21 cellular contexts compared by ENCODE assay signal in genomic region chr15:94858449-94858848, GRCh38.
DNase-seq lines count a peak whose midpoint lies in the region; ATAC-seq, FAIRE-seq and TF ChIP-seq lines count a peak whose summit lies in the region.
"Had no signal": no experiment of that assay in that cellular context is flagged by ENCODE, and none has a peak within 500 bp of the region (broad histone marks: within the 10 kb centered on the region; RNA-seq: fewer than 3 reads in every experiment).

No MANE protein-coding gene starts in this region.

- H3K4me1 ChIP-seq in HepG2 (ENCODE audit: insufficient read depth, low read length) (peaks cover 8% of the 10 kb centered on the region; the same call in 1 of the 2 replicates), right lobe of liver (no peaks in the 10 kb centered on the region), K562 (replicated peaks in 1 of 2; ENCODE audit: control insufficient read depth in 2 of 2, insufficient read depth in 2 of 2, low read length in 2 of 2) (peaks cover 9 to 20% of the 10 kb centered on the region in 2 experiments; a peak in 4 of 5 replicates), mesodermal cell (ENCODE audit: control insufficient read depth, insufficient read depth, low read length, poor library complexity, severe bottlenecking) (peaks cover 4% of the 10 kb centered on the region)
- H3K4me1 ChIP-seq: BE2C, HAP-1, SJCRH30 had no signal

- TF ChIP-seq CTCF in HepG2 (CRISPR knock-in tag; IDR thresholded peaks at IDR 0.05): no peak
- no peak for TF ChIP-seq CTCF in right lobe of liver (IDR thresholded peaks at IDR 0.05)
- TF ChIP-seq CTCF in K562 (IDR thresholded peaks at IDR 0.05 in 2 of 3, conservative IDR thresholded peaks at IDR 0.05 in 1 of 3; ENCODE audit: insufficient read depth in 2 of 3, low read depth in 1 of 3, low read length in 3 of 3): no peak

- POLR2A ChIA-PET in HepG2 (lab: Yijun Ruan, JAX) (no interaction called here), K562 (lab: Yijun Ruan, JAX) (interaction anchor here (0.6 to 2.0 kb wide), 2 partner anchors 14 to 1248 kb away, joined by 3 to 8 read pairs; no protein-coding TSS in a partner anchor)

- no peak overlapping the region for H3K4me3 ChIP-seq in HepG2 (replicated peaks in 1 of 3; ENCODE audit: insufficient read depth in 1 of 3, low read depth in 2 of 3, low read length in 3 of 3)
- no peak overlapping the region for H3K4me3 ChIP-seq in right lobe of liver
- peak overlapping the region; percentile 72 for H3K4me3 ChIP-seq in K562
- no peak overlapping the region for H3K4me3 ChIP-seq in mesodermal cell (ENCODE audit: extremely low read depth, insufficient read depth, low read length, poor library complexity, severe bottlenecking)
- H3K4me3 ChIP-seq: HAP-1, SJCRH30 had no signal

- TF ChIP-seq POLR2A in HepG2 (IDR thresholded peaks at IDR 0.05; ENCODE audit: insufficient read depth in 1 of 2, low read depth in 2 of 2, low read length in 2 of 2) (no peak), right lobe of liver (IDR thresholded peaks at IDR 0.05) (no peak), K562 (conservative IDR thresholded peaks at IDR 0.05) (no peak)

- intact Hi-C loops in HepG2 (cut with micrococcal nuclease; ENCODE audit: unreplicated experiment): no loop called here
- intact Hi-C loops in right lobe of liver (cut with DNase I): no loop called here
- intact Hi-C loops in K562 (cut with micrococcal nuclease): loop anchor here (5.0 to 10.0 kb wide), 4 partner anchors 54 to 316 kb away; no protein-coding TSS in a partner anchor

- ATAC-seq in HepG2 (no peak), right lobe of liver (no peak), K562 (peak; percentile 15; the same call in 2 of the 3 replicates), esophagus mucosa (no peak)

- H3K36me3 ChIP-seq in HepG2 (replicated peaks in 1 of 2; ENCODE audit: control insufficient read depth in 1 of 2, insufficient read depth in 2 of 2, low read length in 2 of 2): no peaks in the 10 kb centered on the region
- H3K36me3 ChIP-seq in right lobe of liver: no peaks in the 10 kb centered on the region
- peaks cover 5% of the 10 kb centered on the region for H3K36me3 ChIP-seq in K562 (ENCODE audit: control insufficient read depth, insufficient read depth, low read length)
- no peaks in the 10 kb centered on the region for H3K36me3 ChIP-seq in mesodermal cell (ENCODE audit: control insufficient read depth, insufficient read depth, low read length)
- H3K36me3 ChIP-seq: BE2C, HAP-1, SJCRH30 had no signal

- H3K9me3 ChIP-seq in HepG2 (ENCODE audit: low read length): peaks cover 7% of the 10 kb centered on the region; the same call in 1 of the 2 replicates
- H3K9me3 ChIP-seq in right lobe of liver: no peaks in the 10 kb centered on the region
- H3K9me3 ChIP-seq in K562 (replicated peaks; ENCODE audit: control insufficient read depth, insufficient read depth, low read depth, low read length): no peaks in the 10 kb centered on the region
- no peaks in the 10 kb centered on the region for H3K9me3 ChIP-seq in mesodermal cell (ENCODE audit: control insufficient read depth, low read length)
- H3K9me3 ChIP-seq: BE2C, HAP-1, SJCRH30 had no signal

- no peaks in the 10 kb centered on the region for H3K79me2 ChIP-seq in HepG2 (ENCODE audit: insufficient read depth, low read length)
- H3K79me2 ChIP-seq in K562 (ENCODE audit: control insufficient read depth, insufficient read depth, low read length): peaks cover 85% of the 10 kb centered on the region

- CTCF ChIA-PET in HepG2 (lab: Yijun Ruan, JAX; ENCODE audit: low intra/inter-chr PET ratio, low total read pairs): no interaction called here
- CTCF ChIA-PET in K562 (lab: Yijun Ruan, JAX; ENCODE audit: low intra/inter-chr PET ratio): no interaction called here

- TF ChIP-seq EP300 in HepG2 (IDR thresholded peaks at IDR 0.05; ENCODE audit: low read depth in 2 of 2, low read length in 2 of 2) (no peak), HepG2 (CRISPR knock-in tag; IDR thresholded peaks at IDR 0.05; ENCODE audit: borderline replicate concordance) (no peak), K562 (IDR thresholded peaks at IDR 0.05; ENCODE audit: low read length) (no peak)

- H2AFZ ChIP-seq in HepG2 (ENCODE audit: low read length): no peak overlapping the region
- H2AFZ ChIP-seq in K562 (ENCODE audit: low read depth, low read length): peak overlapping the region; percentile 4; the same call in 1 of the 2 replicates

- DNase-seq in HepG2 (ENCODE audit: low spot score) (no peak), right lobe of liver (no peak), K562 (ENCODE audit: extremely low read depth in 1 of 4, low spot score in 3 of 4) (no peak), inferior parietal cortex (ENCODE audit: extremely low spot score) (no peak), iPS-NIHi7 (ENCODE audit: extremely low spot score) (no peak), medulla oblongata (ENCODE audit: extremely low spot score) (no peak)
- DNase-seq: BE2C; CD4-positive, alpha-beta T cell; GF-D8; IMR-90; Karpas-422; NCI-H1092 treated with DMSO at 0.1 percent for 48 hours; NCI-H146; NCI-H2029 treated with DMSO at 0.1 percent for 48 hours; NCI-H2171; NCI-H446 treated with DMSO at 0.1 percent for 48 hours; SJCRH30 had no signal

- no peaks in the 10 kb centered on the region for H3K9me1 ChIP-seq in K562 (ENCODE audit: control insufficient read depth, insufficient read depth, low read length)

- in situ Hi-C loops in HepG2 (cut with HindIII; ENCODE audit: extremely low pct_ligation_motif_present, low pct_unique_long_range_greater_than_20kb): no loop called here
- in situ Hi-C loops in K562 (cut with MboI): no loop called here

- 0% methylated on average over 2 of the region's 2 CpGs for WGBS in HepG2 (ENCODE audit: low lambda C conversion rate)
- 33% methylated on average over 2 of the region's 2 CpGs for WGBS in right lobe of liver (ENCODE audit: insufficient coverage, low coverage, low lambda C conversion rate, missing lambda C conversion rate)
- whole genome bisulfite sequencing in K562 (ENCODE audit: insufficient coverage, low coverage, missing lambda C conversion rate): 2% methylated on average over 2 of the region's 2 CpGs
- WGBS in mesodermal cell (ENCODE audit: insufficient coverage in 2 of 2), 2 experiments: 88% methylated on average over 2 of the region's 2 CpGs; no CpG with 5 or more reads in 1 of the 2 experiments

- no peaks in the 10 kb centered on the region for H4K20me1 ChIP-seq in HepG2 (ENCODE audit: insufficient read depth, low read length)
- no peaks in the 10 kb centered on the region for H4K20me1 ChIP-seq in K562 (replicated peaks; ENCODE audit: control insufficient read depth, insufficient read depth, low read length)

- H3K27ac ChIP-seq in HepG2 (ENCODE audit: extremely low read length, insufficient read depth, low read length) (no peak overlapping the region), right lobe of liver (no peak overlapping the region), K562 (ENCODE audit: extremely low read depth, low read depth, low read length) (peak overlapping the region; percentile 92; the same call in 1 of the 3 replicates), mesodermal cell (ENCODE audit: low read depth, low read length, severe bottlenecking) (peak overlapping the region; percentile 0)
- H3K27ac ChIP-seq: HL-60, SJCRH30 had no signal

- TF ChIP-seq RAD21 in HepG2 (CRISPR knock-in tag; IDR thresholded peaks at IDR 0.05) (no peak), K562 (CRISPR knock-in tag; conservative IDR thresholded peaks at IDR 0.05 in 1 of 2, IDR thresholded peaks at IDR 0.05 in 1 of 2) (no peak)

- H3K27me3 ChIP-seq in HepG2 (ENCODE audit: control insufficient read depth in 1 of 2, insufficient read depth in 2 of 2, low read length in 2 of 2) (no peaks in the 10 kb centered on the region), right lobe of liver (no peaks in the 10 kb centered on the region), K562 (ENCODE audit: control insufficient read depth in 2 of 2, insufficient read depth in 2 of 2, low read length in 2 of 2) (no peaks in the 10 kb centered on the region)
- H3K27me3 ChIP-seq: BE2C, SJCRH30 had no signal

- BruUV-seq in HepG2 (replicated peaks; lab: Mats Ljungman, UMichigan) (no TSS peak), K562 (replicated peaks; lab: Mats Ljungman, UMichigan) (no TSS peak)

- H3K4me2 ChIP-seq in HepG2 (ENCODE audit: low read depth, low read length): peak overlapping the region; percentile 8; the same call in 1 of the 2 replicates
- peak overlapping the region; percentile 88 for H3K4me2 ChIP-seq in K562 (ENCODE audit: insufficient read depth, low read length)

- FAIRE-seq in HepG2 (lab: Jason Lieb, UNC): no peak
- FAIRE-seq in K562 (lab: Jason Lieb, UNC): peak; percentile 72

- no peak overlapping the region for H3K9ac ChIP-seq in HepG2 (ENCODE audit: insufficient read depth, low read depth, low read length)
- H3K9ac ChIP-seq in K562 (ENCODE audit: insufficient read depth in 1 of 2, low read depth in 2 of 2, low read length in 2 of 2): peak overlapping the region in 1 of 2 experiments; percentile 78; a peak in 2 of 4 replicates

TF ChIP-seq in HepG2, 621 proteins besides CTCF, POLR2A, EP300 and RAD21:
- TF ChIP-seq BRD4 (CRISPR knock-in tag; IDR thresholded peaks at IDR 0.05): no peak
- no peak for TF ChIP-seq ZNF451 (CRISPR knock-in tag; IDR thresholded peaks at IDR 0.05)

TF ChIP-seq in K562, 482 proteins besides CTCF, POLR2A, EP300 and RAD21 (continues in another document):
- TF ChIP-seq PKNOX1 (IDR thresholded peaks at IDR 0.05): peak; percentile 32; the same call in 1 of the 2 replicates
- no peak for TF ChIP-seq TEAD4 (IDR thresholded peaks at IDR 0.05; ENCODE audit: low read length)
- TF ChIP-seq TEAD4 (CRISPR knock-in tag; IDR thresholded peaks at IDR 0.05; ENCODE audit: borderline replicate concordance): no peak
- no peak for TF ChIP-seq ATF2 (CRISPR knock-in tag; IDR thresholded peaks at IDR 0.05)
- no peak for TF ChIP-seq NCOA1 (IDR thresholded peaks at IDR 0.05; ENCODE audit: low read depth)

Comparison
In these comparisons a context has a peak if more than half of its experiments do, and no peak if none do; other contexts are left out.
1. H3K27ac ChIP-seq: peak in K562 (single experiment) and mesodermal cell (single experiment); none in HepG2 (single experiment) and right lobe of liver (0 of 3).